In genomic region chr3:47504113-47504512, GRCh38 we compare ENCODE assay signal across 23 cellular contexts.
"Had no signal": no experiment of that assay in that cellular context is flagged by ENCODE, and none has a peak within 500 bp of the region (broad histone marks: within the 10 kb centered on the region; RNA-seq: fewer than 3 reads in every experiment).

No MANE protein-coding gene starts in this region.

- DNase-seq: KBM-7, MV-4-11, NCI-H1048, NCI-H1105, NCI-H1417, NCI-H1436 treated with DMSO at 0.1 percent for 48 hours, NCI-H1694, NCI-H187 treated with DMSO at 0.1 percent for 48 hours, NCI-H2029 treated with DMSO at 0.1 percent for 48 hours, NCI-H2107, NCI-H2227 treated with DMSO at 0.1 percent for 48 hours, NCI-H510A, NCI-H524 treated with DMSO at 0.1 percent for 48 hours, NCI-H69, NCI-H774, RPMI8226, SHP77, SK-N-SH, SW 1271 had no signal

- H3K9ac ChIP-seq: SK-N-SH had no signal

- FAIRE-seq: HTR-8/SVneo, RCC 7860 had no signal

- H3K9me3 Mint-ChIP-seq: IgD-negative memory B cell had no signal

- H3K27ac ChIP-seq: HL-60 had no signal

- H3K4me2 ChIP-seq: SK-N-SH had no signal

- H3K9me3 ChIP-seq: SK-N-SH had no signal

- H3K27me3 Mint-ChIP-seq: IgD-negative memory B cell had no signal

- H3K4me3 Mint-ChIP-seq: IgD-negative memory B cell had no signal

- H3K4me1 Mint-ChIP-seq: IgD-negative memory B cell had no signal
